1 cellular context compared by ENCODE assay signal in genomic region chr19:17236831-17237543, GRCh38.
TF ChIP-seq lines count a peak whose summit lies in the region.

No MANE protein-coding gene starts in this region.

TF ChIP-seq in HCT116, 20 proteins besides CTCF, POLR2A, EP300 and RAD21:
- TF ChIP-seq YY1 (IDR thresholded peaks at IDR 0.05; ENCODE audit: extremely low read depth, insufficient replicate concordance, low read depth, low read length): no peak
- no peak for TF ChIP-seq MAX (IDR thresholded peaks at IDR 0.05)
- TF ChIP-seq FOSL1 (IDR thresholded peaks at IDR 0.05; ENCODE audit: low read depth): no peak
- no peak for TF ChIP-seq JUND (IDR thresholded peaks at IDR 0.05)
- TF ChIP-seq SIN3A (IDR thresholded peaks at IDR 0.05; ENCODE audit: low read depth): no peak
- no peak for TF ChIP-seq CEBPB (IDR thresholded peaks at IDR 0.05; ENCODE audit: low read depth)
- no peak for TF ChIP-seq SRF (IDR thresholded peaks at IDR 0.05; ENCODE audit: low read depth)
- TF ChIP-seq SP1 (IDR thresholded peaks at IDR 0.05; ENCODE audit: low read depth): no peak
- no peak for TF ChIP-seq TCF7L2 (IDR thresholded peaks at IDR 0.05; ENCODE audit: borderline replicate concordance, extremely low read depth, insufficient read depth, insufficient read length)
- TF ChIP-seq REST (IDR thresholded peaks at IDR 0.05; ENCODE audit: low read depth): no peak
- no peak for TF ChIP-seq POLR2AphosphoS5 (IDR thresholded peaks at IDR 0.05; ENCODE audit: low read depth, low read length)
- no peak for TF ChIP-seq ELF1 (IDR thresholded peaks at IDR 0.05; ENCODE audit: borderline replicate concordance, low read depth)
- no peak for TF ChIP-seq ZNF274 (IDR thresholded peaks at IDR 0.05; ENCODE audit: low read depth, low read length)
